In the genomic region with DNA sequence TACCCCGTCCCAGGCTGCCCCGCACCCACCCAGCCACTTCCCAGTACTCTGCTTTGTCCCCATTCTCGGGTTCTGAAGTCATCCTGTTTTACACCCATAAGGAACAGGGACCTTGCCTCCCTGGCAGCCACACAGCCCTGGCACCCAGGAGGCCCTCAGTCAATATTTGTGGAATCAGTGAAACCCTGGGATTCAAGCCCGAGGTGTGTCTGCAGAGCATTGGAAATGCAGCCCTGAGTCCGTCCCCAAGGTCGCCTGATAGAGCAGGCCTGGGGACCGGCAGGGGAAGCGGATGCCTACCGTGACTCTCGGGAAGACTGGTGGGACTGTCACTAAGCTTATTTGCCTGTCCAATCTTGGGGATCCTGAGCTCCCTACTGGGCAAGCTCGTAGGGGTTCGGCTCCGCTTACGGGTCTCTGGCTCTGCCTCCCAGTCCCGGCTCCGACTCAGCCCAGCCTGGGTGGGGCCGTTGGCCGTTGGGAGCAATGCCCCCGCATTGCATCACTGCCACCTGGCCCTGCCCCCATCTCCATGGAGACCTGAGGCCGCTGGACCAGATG, we compare ENCODE assay signal across 23 cellular contexts.
DNase-seq lines count a peak whose midpoint lies in the region; ATAC-seq, FAIRE-seq and TF ChIP-seq lines count a peak whose summit lies in the region.
"Had no signal": no experiment of that assay in that cellular context is flagged by ENCODE, and none has a peak within 500 bp of the region (broad histone marks: within the 10 kb centered on the region; RNA-seq: fewer than 3 reads in every experiment).

No MANE protein-coding gene starts in this region.

- no peak for TF ChIP-seq CTCF in coronary artery (IDR thresholded peaks at IDR 0.05)

- H3K4me3 ChIP-seq in coronary artery, result no peak overlapping the region
- H3K4me3 ChIP-seq: hepatocyte, uterus had no signal

- no peaks in the 10 kb centered on the region for H3K27me3 Mint-ChIP-seq in activated T-cell treated with anti-CD3 and anti-CD28 coated beads, Interleukin-2, amount 50 U/mL, for 24 hours

- no peaks in the 10 kb centered on the region for H3K36me3 Mint-ChIP-seq in activated T-cell treated with anti-CD3 and anti-CD28 coated beads, Interleukin-2, amount 50 U/mL, for 24 hours (ENCODE audit: low read depth)
- H3K36me3 Mint-ChIP-seq: activated naive CD8-positive, alpha-beta T cell; brain had no signal

- peak; percentile 45 for DNase-seq in activated T-cell treated with anti-CD3 and anti-CD28 coated beads, Interleukin-2, amount 50 U/mL, for 24 hours
- DNase-seq in activated T-cell treated with anti-CD3 and anti-CD28 coated beads for 4 hours (no peak), HTR-8/SVneo (ENCODE audit: insufficient read length, low spot score) (no peak), coronary artery (ENCODE audit: low spot score) (peak; percentile 33), activated gamma-delta T cell treated with Interleukin-2 at 50 U/mL for 16 hours (no peak), NCI-H446 treated with DMSO at 0.1 percent for 48 hours (lab: John Stamatoyannopoulos, UW) (no peak)
- peak; percentile 26 for DNase-seq in stimulated activated CD8-positive, alpha-beta memory T cell treated with anti-CD3 and anti-CD28 coated beads, Interleukin-4, amount 100 ng/mL, for 48 hours
- DNase-seq: Caco-2, H7, kidney, mesendoderm, NCI-H2029, NCI-H82, retina, SW 1271, uterus had no signal

- peak; percentile 13 for FAIRE-seq in HTR-8/SVneo (lab: Jason Lieb, UNC)
- FAIRE-seq: kidney, RCC 7860 had no signal

- no peak for ATAC-seq in GM21381 (IDR thresholded peaks at IDR 0.05; ENCODE audit: unreplicated experiment)

- H3K4me1 Mint-ChIP-seq in activated T-cell treated with anti-CD3 and anti-CD28 coated beads, Interleukin-2, amount 50 U/mL, for 24 hours (ENCODE audit: low read depth), result peaks cover 6% of the 10 kb centered on the region
- H3K4me1 Mint-ChIP-seq: neural crest cell had no signal

- no peak overlapping the region for H3K4me3 Mint-ChIP-seq in activated T-cell treated with anti-CD3 and anti-CD28 coated beads, Interleukin-2, amount 50 U/mL, for 24 hours
- H3K4me3 Mint-ChIP-seq: activated naive CD8-positive, alpha-beta T cell; brain; neural crest cell had no signal

- H3K27ac ChIP-seq in coronary artery, result no peak overlapping the region
- H3K27ac ChIP-seq: hepatocyte, uterus, VCaP had no signal

- H3K9me3 Mint-ChIP-seq in activated T-cell treated with anti-CD3 and anti-CD28 coated beads, Interleukin-2, amount 50 U/mL, for 24 hours, result no peaks in the 10 kb centered on the region
- H3K9me3 Mint-ChIP-seq: brain, neural crest cell had no signal

- H3K27ac Mint-ChIP-seq in activated T-cell treated with anti-CD3 and anti-CD28 coated beads, Interleukin-2, amount 50 U/mL, for 24 hours, result no peak overlapping the region
- H3K27ac Mint-ChIP-seq: activated naive CD8-positive, alpha-beta T cell; brain had no signal

Comparison
In these comparisons a context has a peak if more than half of its experiments do, and no peak if none do; other contexts are left out.
1. DNase-seq: peak in activated T-cell treated with anti-CD3 and anti-CD28 coated beads, Interleukin-2, amount 50 U/mL, for 24 hours (single experiment), coronary artery (single experiment) and stimulated activated CD8-positive, alpha-beta memory T cell treated with anti-CD3 and anti-CD28 coated beads, Interleukin-4, amount 100 ng/mL, for 48 hours (single experiment); none in activated T-cell treated with anti-CD3 and anti-CD28 coated beads for 4 hours (single experiment), HTR-8/SVneo (single experiment), activated gamma-delta T cell treated with Interleukin-2 at 50 U/mL for 16 hours (single experiment) and NCI-H446 treated with DMSO at 0.1 percent for 48 hours (single experiment).